Comparison of ENCODE assay signal across 30 cellular contexts in genomic region chr10:43118631-43119415, GRCh38. TPM values are rescaled to one million over a fixed set of nuclear protein-coding genes. Genes with fewer than 3 reads are reported as not detected.
DNase-seq lines count a peak whose midpoint lies in the region; ATAC-seq and TF ChIP-seq lines count a peak whose summit lies in the region.
"Had no signal": no experiment of that assay in that cellular context is flagged by ENCODE, and none has a peak within 500 bp of the region (broad histone marks: within the 10 kb centered on the region; RNA-seq: fewer than 3 reads in every experiment).

No MANE protein-coding gene starts in this region.

- peaks cover 23% of the 10 kb centered on the region for H3K4me1 Mint-ChIP-seq in activated naive CD4-positive, alpha-beta T cell treated with anti-CD3 and anti-CD28 coated beads, Interleukin-2, amount 50 U/mL, for 24 hours
- H3K4me1 Mint-ChIP-seq in activated naive CD4-positive, alpha-beta T cell treated with anti-CD3 and anti-CD28 coated beads for 36 hours (ENCODE audit: low read depth): peaks cover 16% of the 10 kb centered on the region
- peaks cover 49% of the 10 kb centered on the region for H3K4me1 Mint-ChIP-seq in activated T-helper 1 cell treated with anti-CD3 and anti-CD28 coated beads, Interleukin-12 subunit alpha, Interleukin-12 subunit beta, Interleukin-2, Interleukin-4 antibody, amounts not matched to agents 30 ng/mL and 10 ng/mL and 1 ng/mL, durations not matched to agents 14 hours and 24 hours and 36 hours (ENCODE audit: low read depth)
- H3K4me1 Mint-ChIP-seq in stimulated activated effector memory CD8-positive, alpha-beta T cell treated with anti-CD3 and anti-CD28 coated beads, Interleukin-12 subunit alpha, Interleukin-12 subunit beta, amount 100 ng/mL, for 72 hours: peaks cover 35% of the 10 kb centered on the region
- H3K4me1 Mint-ChIP-seq: endodermal cell had no signal

- CTCF ChIA-PET in activated naive CD4-positive, alpha-beta T cell treated with anti-CD3 and anti-CD28 coated beads for 36 hours (lab: Charles Lee): no interaction called here

- H3K36me3 ChIP-seq in left lung: no peaks in the 10 kb centered on the region
- H3K36me3 ChIP-seq: esophagus muscularis mucosa had no signal

- no peak for TF ChIP-seq CTCF in left lung (IDR thresholded peaks at IDR 0.05)

- no peaks in the 10 kb centered on the region for H3K9me3 ChIP-seq in left lung
- H3K9me3 ChIP-seq: esophagus muscularis mucosa, psoas muscle, testis had no signal

- DNase-seq in activated naive CD4-positive, alpha-beta T cell treated with anti-CD3 and anti-CD28 coated beads for 36 hours: no peak
- no peak for DNase-seq in activated T-helper 1 cell treated with anti-CD3 and anti-CD28 coated beads, Interleukin-12 subunit alpha, Interleukin-12 subunit beta, Interleukin-2, Interleukin-4 antibody, amounts not matched to agents 30 ng/mL and 10 ng/mL and 1 ng/mL, durations not matched to agents 14 hours and 24 hours and 36 hours (ENCODE audit: low spot score)
- peak; percentile 27 to 69 for DNase-seq in left lung
- no peak for DNase-seq in stimulated activated effector memory CD8-positive, alpha-beta T cell treated with anti-CD3 and anti-CD28 coated beads, Interleukin-12 subunit alpha, Interleukin-12 subunit beta, amount 100 ng/mL, for 72 hours (ENCODE audit: low spot score in 2 of 2)
- no peak for DNase-seq in NCI-H748 (lab: John Stamatoyannopoulos, UW; ENCODE audit: unreplicated experiment)
- DNase-seq in GM19240 (ENCODE audit: insufficient read length, low spot score): no peak
- no peak for DNase-seq in NCI-H510A treated with DMSO at 0.1 percent for 48 hours (lab: John Stamatoyannopoulos, UW)
- DNase-seq: activated naive CD4-positive, alpha-beta T cell; activated T-cell treated with anti-CD3 and anti-CD28 coated beads for 4 hours; CD4-positive, alpha-beta memory T cell; DMS 273 treated with DMSO at 0.1 percent for 48 hours; EL; endodermal cell; foreskin keratinocyte; GM23248; KG1; mammary epithelial cell; MM.1S; NCI-H2107; NCI-H446; stimulated activated CD4-positive, alpha-beta T cell treated with anti-CD3 and anti-CD28 coated beads, Interleukin-15, amount 100 ng/mL, for 24 hours; stimulated activated naive CD4-positive, alpha-beta T cell treated with Interleukin-2 at 50 U/mL for 16 hours; testis had no signal

- H3K27me3 Mint-ChIP-seq in activated naive CD4-positive, alpha-beta T cell treated with anti-CD3 and anti-CD28 coated beads, Interleukin-2, amount 50 U/mL, for 24 hours: no peaks in the 10 kb centered on the region
- no peaks in the 10 kb centered on the region for H3K27me3 Mint-ChIP-seq in activated naive CD4-positive, alpha-beta T cell treated with anti-CD3 and anti-CD28 coated beads for 36 hours (ENCODE audit: low read depth)
- no peaks in the 10 kb centered on the region for H3K27me3 Mint-ChIP-seq in activated T-helper 1 cell treated with anti-CD3 and anti-CD28 coated beads, Interleukin-12 subunit alpha, Interleukin-12 subunit beta, Interleukin-2, Interleukin-4 antibody, amounts not matched to agents 30 ng/mL and 10 ng/mL and 1 ng/mL, durations not matched to agents 14 hours and 24 hours and 36 hours (ENCODE audit: insufficient read depth)
- H3K27me3 Mint-ChIP-seq: CD4-positive, alpha-beta memory T cell had no signal

- no peaks in the 10 kb centered on the region for H3K9me3 Mint-ChIP-seq in activated naive CD4-positive, alpha-beta T cell treated with anti-CD3 and anti-CD28 coated beads, Interleukin-2, amount 50 U/mL, for 24 hours
- no peaks in the 10 kb centered on the region for H3K9me3 Mint-ChIP-seq in activated naive CD4-positive, alpha-beta T cell treated with anti-CD3 and anti-CD28 coated beads for 36 hours
- H3K9me3 Mint-ChIP-seq in activated T-helper 1 cell treated with anti-CD3 and anti-CD28 coated beads, Interleukin-12 subunit alpha, Interleukin-12 subunit beta, Interleukin-2, Interleukin-4 antibody, amounts not matched to agents 30 ng/mL and 10 ng/mL and 1 ng/mL, durations not matched to agents 14 hours and 24 hours and 36 hours: no peaks in the 10 kb centered on the region
- H3K9me3 Mint-ChIP-seq in stimulated activated effector memory CD8-positive, alpha-beta T cell treated with anti-CD3 and anti-CD28 coated beads, Interleukin-12 subunit alpha, Interleukin-12 subunit beta, amount 100 ng/mL, for 72 hours: no peaks in the 10 kb centered on the region
- H3K9me3 Mint-ChIP-seq: CD4-positive, alpha-beta memory T cell; endodermal cell had no signal

- H3K27me3 ChIP-seq in left lung: no peaks in the 10 kb centered on the region
- H3K27me3 ChIP-seq: esophagus muscularis mucosa, foreskin keratinocyte, testis had no signal

- peak overlapping the region; percentile 89 for H3K27ac Mint-ChIP-seq in activated naive CD4-positive, alpha-beta T cell treated with anti-CD3 and anti-CD28 coated beads, Interleukin-2, amount 50 U/mL, for 24 hours
- no peak overlapping the region for H3K27ac Mint-ChIP-seq in activated naive CD4-positive, alpha-beta T cell treated with anti-CD3 and anti-CD28 coated beads for 36 hours
- peak overlapping the region; percentile 70 for H3K27ac Mint-ChIP-seq in activated T-helper 1 cell treated with anti-CD3 and anti-CD28 coated beads, Interleukin-12 subunit alpha, Interleukin-12 subunit beta, Interleukin-2, Interleukin-4 antibody, amounts not matched to agents 30 ng/mL and 10 ng/mL and 1 ng/mL, durations not matched to agents 14 hours and 24 hours and 36 hours
- peak overlapping the region; percentile 61 for H3K27ac Mint-ChIP-seq in stimulated activated effector memory CD8-positive, alpha-beta T cell treated with anti-CD3 and anti-CD28 coated beads, Interleukin-12 subunit alpha, Interleukin-12 subunit beta, amount 100 ng/mL, for 72 hours
- H3K27ac Mint-ChIP-seq: endodermal cell had no signal

- intact Hi-C loops in activated naive CD4-positive, alpha-beta T cell treated with anti-CD3 and anti-CD28 coated beads for 36 hours (cut with micrococcal nuclease): no loop called here
- intact Hi-C loops in activated T-helper 1 cell treated with anti-CD3 and anti-CD28 coated beads, Interleukin-12 subunit alpha, Interleukin-12 subunit beta, Interleukin-2, Interleukin-4 antibody, amounts not matched to agents 30 ng/mL and 10 ng/mL and 1 ng/mL, durations not matched to agents 14 hours and 24 hours and 36 hours (cut with micrococcal nuclease): no loop called here
- intact Hi-C loops in left lung (cut with DNase I): no loop called here

- H3K4me3 Mint-ChIP-seq in activated naive CD4-positive, alpha-beta T cell treated with anti-CD3 and anti-CD28 coated beads, Interleukin-2, amount 50 U/mL, for 24 hours: no peak overlapping the region
- H3K4me3 Mint-ChIP-seq in activated naive CD4-positive, alpha-beta T cell treated with anti-CD3 and anti-CD28 coated beads for 36 hours: no peak overlapping the region
- H3K4me3 Mint-ChIP-seq in activated T-helper 1 cell treated with anti-CD3 and anti-CD28 coated beads, Interleukin-12 subunit alpha, Interleukin-12 subunit beta, Interleukin-2, Interleukin-4 antibody, amounts not matched to agents 30 ng/mL and 10 ng/mL and 1 ng/mL, durations not matched to agents 14 hours and 24 hours and 36 hours: no peak overlapping the region
- no peak overlapping the region for H3K4me3 Mint-ChIP-seq in stimulated activated effector memory CD8-positive, alpha-beta T cell treated with anti-CD3 and anti-CD28 coated beads, Interleukin-12 subunit alpha, Interleukin-12 subunit beta, amount 100 ng/mL, for 72 hours
- H3K4me3 Mint-ChIP-seq: CD4-positive, alpha-beta memory T cell; endodermal cell had no signal

- no peak overlapping the region for H3K4me3 ChIP-seq in left lung
- H3K4me3 ChIP-seq: coronary artery, esophagus muscularis mucosa, GM23248, psoas muscle, testis had no signal

- no peak for ATAC-seq in left lung
- no peak for ATAC-seq in stimulated activated effector memory CD8-positive, alpha-beta T cell treated with anti-CD3 and anti-CD28 coated beads, Interleukin-12 subunit alpha, Interleukin-12 subunit beta, amount 100 ng/mL, for 72 hours
- ATAC-seq: foreskin keratinocyte, psoas muscle had no signal

- H3K4me1 ChIP-seq in left lung: peaks cover 4 to 21% of the 10 kb centered on the region in 2 donors
- H3K4me1 ChIP-seq: foreskin keratinocyte, psoas muscle, testis had no signal

- no peak overlapping the region for H3K27ac ChIP-seq in left lung
- H3K27ac ChIP-seq: coronary artery, esophagus muscularis mucosa, foreskin keratinocyte, GM23248, psoas muscle, RWPE1, testis, VCaP had no signal

- H3K36me3 Mint-ChIP-seq in activated naive CD4-positive, alpha-beta T cell treated with anti-CD3 and anti-CD28 coated beads, Interleukin-2, amount 50 U/mL, for 24 hours: no peaks in the 10 kb centered on the region
- no peaks in the 10 kb centered on the region for H3K36me3 Mint-ChIP-seq in activated naive CD4-positive, alpha-beta T cell treated with anti-CD3 and anti-CD28 coated beads for 36 hours (ENCODE audit: low read depth)
- H3K36me3 Mint-ChIP-seq in activated T-helper 1 cell treated with anti-CD3 and anti-CD28 coated beads, Interleukin-12 subunit alpha, Interleukin-12 subunit beta, Interleukin-2, Interleukin-4 antibody, amounts not matched to agents 30 ng/mL and 10 ng/mL and 1 ng/mL, durations not matched to agents 14 hours and 24 hours and 36 hours (ENCODE audit: low read depth): no peaks in the 10 kb centered on the region
- peaks cover 12% of the 10 kb centered on the region for H3K36me3 Mint-ChIP-seq in stimulated activated effector memory CD8-positive, alpha-beta T cell treated with anti-CD3 and anti-CD28 coated beads, Interleukin-12 subunit alpha, Interleukin-12 subunit beta, amount 100 ng/mL, for 72 hours
- H3K36me3 Mint-ChIP-seq: CD4-positive, alpha-beta memory T cell had no signal

RNA-seq across cellular contexts. Expression of gene CSGALNACT2, which starts 19.4 kb away (rescaled TPM):
- total RNA-seq in activated naive CD4-positive, alpha-beta T cell treated with anti-CD3 and anti-CD28 coated beads for 36 hours: 10 to 100 TPM; 25.6 to 27.1 TPM
- total RNA-seq in activated T-helper 1 cell treated with anti-CD3 and anti-CD28 coated beads, Interleukin-12 subunit alpha, Interleukin-12 subunit beta, Interleukin-2, Interleukin-4 antibody, amounts not matched to agents 30 ng/mL and 10 ng/mL and 1 ng/mL, durations not matched to agents 14 hours and 24 hours and 36 hours: 30.3 and 32.0 TPM in 2 replicates
- total RNA-seq in left lung: 10 to 100 TPM; 32.4 to 39.9 TPM

RNA-seq across cellular contexts. Expression of gene RET, which starts 42.0 kb away (rescaled TPM):
- under 1 TPM in 1 of 2 experiments, not detected in 1; 0.36 TPM for total RNA-seq in activated naive CD4-positive, alpha-beta T cell treated with anti-CD3 and anti-CD28 coated beads for 36 hours
- 0.27 and 0.31 TPM in 2 replicates for total RNA-seq in activated T-helper 1 cell treated with anti-CD3 and anti-CD28 coated beads, Interleukin-12 subunit alpha, Interleukin-12 subunit beta, Interleukin-2, Interleukin-4 antibody, amounts not matched to agents 30 ng/mL and 10 ng/mL and 1 ng/mL, durations not matched to agents 14 hours and 24 hours and 36 hours
- total RNA-seq in left lung: 1 to 10 TPM in 1 of 2 donors, under 1 TPM in 1; 0.97 to 1.0 TPM
- total RNA-seq: CD4-positive, alpha-beta memory T cell; GM23248; SK-MEL-5 had no signal

Comparison
In these comparisons a context has a peak if more than half of its experiments do, and no peak if none do; other contexts are left out.
1. DNase-seq: peak in left lung (2 of 2); none in activated naive CD4-positive, alpha-beta T cell treated with anti-CD3 and anti-CD28 coated beads for 36 hours (single experiment), activated T-helper 1 cell treated with anti-CD3 and anti-CD28 coated beads, Interleukin-12 subunit alpha, Interleukin-12 subunit beta, Interleukin-2, Interleukin-4 antibody, amounts not matched to agents 30 ng/mL and 10 ng/mL and 1 ng/mL, durations not matched to agents 14 hours and 24 hours and 36 hours (single experiment), stimulated activated effector memory CD8-positive, alpha-beta T cell treated with anti-CD3 and anti-CD28 coated beads, Interleukin-12 subunit alpha, Interleukin-12 subunit beta, amount 100 ng/mL, for 72 hours (0 of 2), NCI-H748 (single experiment), GM19240 (single experiment) and NCI-H510A treated with DMSO at 0.1 percent for 48 hours (single experiment).